22 cellular contexts compared by ENCODE assay signal in genomic region chr16:85362443-85362842, GRCh38.
DNase-seq lines count a peak whose midpoint lies in the region; ATAC-seq, FAIRE-seq and TF ChIP-seq lines count a peak whose summit lies in the region.
"Had no signal": no experiment of that assay in that cellular context is flagged by ENCODE, and none has a peak within 500 bp of the region (broad histone marks: within the 10 kb centered on the region; RNA-seq: fewer than 3 reads in every experiment).

No MANE protein-coding gene starts in this region.

- TF ChIP-seq EP300 in K562 (IDR thresholded peaks at IDR 0.05; ENCODE audit: low read length), result no peak
- TF ChIP-seq EP300 in stomach (IDR thresholded peaks at IDR 0.05), result no peak

- H3K9me3 ChIP-seq in BLaER1 treated with 17β-estradiol and CSF1 and Interleukin-3, amounts not matched to agents 10 nM and 100 nM (replicated peaks in 1 of 11), result no peaks in the 10 kb centered on the region
- no peaks in the 10 kb centered on the region for H3K9me3 ChIP-seq in K562 (replicated peaks; ENCODE audit: control insufficient read depth, insufficient read depth, low read depth, low read length)
- no peaks in the 10 kb centered on the region for H3K9me3 ChIP-seq in stomach
- no peaks in the 10 kb centered on the region for H3K9me3 ChIP-seq in A673 (ENCODE audit: low read depth, low read length, poor library complexity, severe bottlenecking)
- H3K9me3 ChIP-seq: HAP-1, SJSA1 had no signal

- no peak overlapping the region for H3K27ac ChIP-seq in BLaER1 treated with 17β-estradiol and CSF1 and Interleukin-3, amounts not matched to agents 10 nM and 100 nM
- H3K27ac ChIP-seq in K562 (ENCODE audit: extremely low read depth, low read depth, low read length) (no peak overlapping the region), stomach (peak overlapping the region; percentile 80 to 89 (median 86)), A673 (ENCODE audit: low read depth, low read length, poor library complexity, severe bottlenecking) (no peak overlapping the region)

- 61% methylated on average over 6 of the region's 6 CpGs for WGBS in K562 (ENCODE audit: insufficient coverage, low coverage, missing lambda C conversion rate)
- 68 to 82% (median 71%) methylated on average over 6 of the region's 6 CpGs for WGBS in stomach, 5 donors

- ATAC-seq in K562 (no peak), GM21737 (IDR thresholded peaks at IDR 0.05; ENCODE audit: unreplicated experiment) (no peak)
- ATAC-seq: GM12878 had no signal

- intact Hi-C loops in K562 (cut with micrococcal nuclease), result no loop called here
- intact Hi-C loops in stomach (cut with DNase I; ENCODE audit: low total_unique reads), result no loop called here
- intact Hi-C loops in A673 (cut with micrococcal nuclease; ENCODE audit: unreplicated experiment), result no loop called here

- FAIRE-seq in K562 (lab: Jason Lieb, UNC), result peak; percentile 46
- FAIRE-seq: GM12878, RCC 7860 had no signal

- H3K4me3 Mint-ChIP-seq in mesothelial cell of epicardium, result no peak overlapping the region

- BruUV-seq in K562 (replicated peaks; lab: Mats Ljungman, UMichigan), result no TSS peak
- BruUV-seq in A673 (replicated peaks; lab: Mats Ljungman, UMichigan), result no TSS peak

- peaks cover 3% of the 10 kb centered on the region for H3K9me1 ChIP-seq in K562 (ENCODE audit: control insufficient read depth, insufficient read depth, low read length)

- peak overlapping the region in 7 of 11 experiments; percentile 65 to 90 (median 79); a peak in 11 of 22 replicates for H3K4me2 ChIP-seq in BLaER1 treated with 17β-estradiol and CSF1 and Interleukin-3, amounts not matched to agents 10 nM and 100 nM
- H3K4me2 ChIP-seq in K562 (ENCODE audit: insufficient read depth, low read length), result no peak overlapping the region

- CTCF ChIA-PET in K562 (lab: Yijun Ruan, JAX; ENCODE audit: low intra/inter-chr PET ratio) (no interaction called here), A673 (lab: Charles Lee) (no interaction called here)

- DNase-seq in K562 (ENCODE audit: extremely low read depth in 1 of 4, low spot score in 3 of 4), result no peak
- DNase-seq in mesothelial cell of epicardium (ENCODE audit: low spot score in 2 of 2, unreplicated experiment in 2 of 2), result no peak
- DNase-seq in stomach, result no peak
- no peak for DNase-seq in A673 (ENCODE audit: low spot score)
- DNase-seq in GM10266 (ENCODE audit: extremely low spot score), result no peak
- no peak for DNase-seq in DMS79 (lab: John Stamatoyannopoulos, UW)
- DNase-seq: COR-L47, DMS79 treated with DMSO at 0.1 percent for 48 hours, GM23248, IMR-90, MV-4-11, NCI-H1694, NCI-H2081, NCI-H2171, NCI-H524 treated with DMSO at 0.1 percent for 48 hours, NCI-H82 had no signal

- no peak for TF ChIP-seq RAD21 in K562 (CRISPR knock-in tag; conservative IDR thresholded peaks at IDR 0.05 in 1 of 2, IDR thresholded peaks at IDR 0.05 in 1 of 2)

- peaks cover 6% of the 10 kb centered on the region; the same call in 2 of the 3 replicates for H3K79me2 ChIP-seq in K562 (ENCODE audit: control insufficient read depth, insufficient read depth, low read length)

- H3K27me3 Mint-ChIP-seq in mesothelial cell of epicardium (ENCODE audit: low read depth), result no peaks in the 10 kb centered on the region

- in situ Hi-C loops in K562 (cut with MboI), result loop anchor here (10.0 kb wide), 1 partner anchor 248 kb away; the partner anchor contains the start of gene CIBAR2

- peaks cover 0 to 51% (median 7%) of the 10 kb centered on the region in 11 experiments; a peak in 7 of 22 replicates for H4K20me1 ChIP-seq in BLaER1 treated with 17β-estradiol and CSF1 and Interleukin-3, amounts not matched to agents 10 nM and 100 nM
- no peaks in the 10 kb centered on the region for H4K20me1 ChIP-seq in K562 (replicated peaks; ENCODE audit: control insufficient read depth, insufficient read depth, low read length)

- no peak for TF ChIP-seq CTCF in K562 (IDR thresholded peaks at IDR 0.05 in 2 of 3, conservative IDR thresholded peaks at IDR 0.05 in 1 of 3; ENCODE audit: insufficient read depth in 2 of 3, low read depth in 1 of 3, low read length in 3 of 3)
- TF ChIP-seq CTCF in mesothelial cell of epicardium (IDR thresholded peaks at IDR 0.05; ENCODE audit: unreplicated experiment), result no peak
- TF ChIP-seq CTCF in stomach (IDR thresholded peaks at IDR 0.05), result no peak
- TF ChIP-seq CTCF in A673 (conservative IDR thresholded peaks at IDR 0.05; ENCODE audit: low read depth, low read length), result no peak
- TF ChIP-seq CTCF in GM10266 (IDR thresholded peaks at IDR 0.05; ENCODE audit: control insufficient read depth, insufficient read depth, low read depth, missing control alignments), result no peak

- no peaks in the 10 kb centered on the region for H3K36me3 ChIP-seq in BLaER1 treated with 17β-estradiol and CSF1 and Interleukin-3, amounts not matched to agents 10 nM and 100 nM
- H3K36me3 ChIP-seq in K562 (ENCODE audit: control insufficient read depth, insufficient read depth, low read length), result no peaks in the 10 kb centered on the region
- no peaks in the 10 kb centered on the region for H3K36me3 ChIP-seq in stomach
- H3K36me3 ChIP-seq in A673 (ENCODE audit: insufficient read depth, low read length, poor library complexity, severe bottlenecking), result no peaks in the 10 kb centered on the region
- H3K36me3 ChIP-seq: HAP-1 had no signal

- POLR2A ChIA-PET in K562 (lab: Yijun Ruan, JAX), result interaction anchor here (0.7 kb wide), 1 partner anchor 10 kb away, joined by 3 read pairs; no protein-coding TSS in a partner anchor
- POLR2A ChIA-PET in A673 (lab: Charles Lee; ENCODE audit: low non-redundant PET), result no interaction called here

- H3K4me3 ChIP-seq in BLaER1 treated with 17β-estradiol and CSF1 and Interleukin-3, amounts not matched to agents 10 nM and 100 nM, result no peak overlapping the region
- H3K4me3 ChIP-seq in K562, result no peak overlapping the region
- H3K4me3 ChIP-seq in stomach, result no peak overlapping the region
- H3K4me3 ChIP-seq in A673 (ENCODE audit: low read depth, low read length, poor library complexity, severe bottlenecking), result no peak overlapping the region
- H3K4me3 ChIP-seq: GM12878, GM23248, HAP-1, SJSA1 had no signal

- H3K27me3 ChIP-seq in BLaER1 treated with 17β-estradiol and CSF1 and Interleukin-3, amounts not matched to agents 10 nM and 100 nM, result peaks cover 0 to 54% (median 0%) of the 10 kb centered on the region in 11 experiments; a peak in 5 of 22 replicates
- H3K27me3 ChIP-seq in K562 (ENCODE audit: control insufficient read depth in 2 of 2, insufficient read depth in 2 of 2, low read length in 2 of 2), result no peaks in the 10 kb centered on the region
- no peaks in the 10 kb centered on the region for H3K27me3 ChIP-seq in stomach
- H3K27me3 ChIP-seq in A673 (replicated peaks; ENCODE audit: insufficient read depth, low read depth, low read length, poor library complexity), result no peaks in the 10 kb centered on the region
- H3K27me3 ChIP-seq: SJSA1 had no signal

- peaks cover 7% of the 10 kb centered on the region for H3K9me3 Mint-ChIP-seq in mesothelial cell of epicardium

- H2AFZ ChIP-seq in K562 (ENCODE audit: low read depth, low read length), result no peak overlapping the region
- H2AFZ ChIP-seq: GM23248 had no signal

- H3K36me3 Mint-ChIP-seq in mesothelial cell of epicardium, result peaks cover 6% of the 10 kb centered on the region

- peak overlapping the region; percentile 12 for H3K27ac Mint-ChIP-seq in mesothelial cell of epicardium

- H3K9ac ChIP-seq in BLaER1 treated with 17β-estradiol and CSF1 and Interleukin-3, amounts not matched to agents 10 nM and 100 nM, result no peak overlapping the region
- H3K9ac ChIP-seq in K562 (ENCODE audit: insufficient read depth in 1 of 2, low read depth in 2 of 2, low read length in 2 of 2), result no peak overlapping the region; a peak in 1 of 4 replicates

- peaks cover 57% of the 10 kb centered on the region for H3K4me1 Mint-ChIP-seq in mesothelial cell of epicardium

- peaks cover 25 to 95% (median 81%) of the 10 kb centered on the region in 10 experiments for H3K4me1 ChIP-seq in BLaER1 treated with 17β-estradiol and CSF1 and Interleukin-3, amounts not matched to agents 10 nM and 100 nM
- H3K4me1 ChIP-seq in K562 (replicated peaks in 1 of 2; ENCODE audit: control insufficient read depth in 2 of 2, insufficient read depth in 2 of 2, low read length in 2 of 2), result peaks cover 37 to 85% of the 10 kb centered on the region in 2 experiments
- H3K4me1 ChIP-seq in stomach, result peaks cover 49 to 86% (median 69%) of the 10 kb centered on the region in 4 donors
- H3K4me1 ChIP-seq in A673 (ENCODE audit: insufficient read depth, low read length, poor library complexity, severe bottlenecking), result peaks cover 20% of the 10 kb centered on the region
- H3K4me1 ChIP-seq: HAP-1 had no signal

- no peak for TF ChIP-seq POLR2A in K562 (conservative IDR thresholded peaks at IDR 0.05)
- TF ChIP-seq POLR2A in stomach (IDR thresholded peaks at IDR 0.05), result no peak

TF ChIP-seq in K562, 482 proteins besides CTCF, POLR2A, EP300 and RAD21 (continues in another document):
- TF ChIP-seq TFAP4 (CRISPR knock-in tag; IDR thresholded peaks at IDR 0.05; ENCODE audit: borderline replicate concordance) (no peak), ZNF217 (CRISPR knock-in tag; IDR thresholded peaks at IDR 0.05) (no peak), MYNN (IDR thresholded peaks at IDR 0.05) (no peak), MYNN (CRISPR knock-in tag; IDR thresholded peaks at IDR 0.05) (no peak)

Comparison
In these comparisons a context has a peak if more than half of its experiments do, and no peak if none do; other contexts are left out.
1. H3K27ac ChIP-seq: peak in stomach (5 of 5); none in BLaER1 treated with 17β-estradiol and CSF1 and Interleukin-3, amounts not matched to agents 10 nM and 100 nM (0 of 11), K562 (single experiment) and A673 (single experiment).